28 cellular contexts compared by ENCODE assay signal in genomic region chr13:50280538-50280937, GRCh38.
"Had no signal": no experiment of that assay in that cellular context is flagged by ENCODE, and none has a peak within 500 bp of the region (broad histone marks: within the 10 kb centered on the region; RNA-seq: fewer than 3 reads in every experiment).

No MANE protein-coding gene starts in this region.

- H3K27me3 ChIP-seq: colonic mucosa, dorsolateral prefrontal cortex, esophagus muscularis mucosa, esophagus squamous epithelium, gastrocnemius medialis, gastroesophageal sphincter, heart left ventricle, heart right ventricle had no signal

- DNase-seq: colonic mucosa; cortex of kidney; dermis blood vessel endothelial cell; dorsolateral prefrontal cortex; effector CD4-positive, alpha-beta T cell; effector CD8-positive, alpha-beta T cell; effector memory CD4-positive, alpha-beta T cell; effector memory CD8-positive, alpha-beta T cell; endodermal cell; erythroblast; esophagus squamous epithelium; foreskin fibroblast; foreskin keratinocyte; foreskin melanocyte; gastrocnemius medialis; glutamatergic neuron; head of caudate nucleus; heart left ventricle; heart right ventricle had no signal

- H3K9me3 ChIP-seq: colonic mucosa, gastrocnemius medialis had no signal

- H3K36me3 ChIP-seq: colonic mucosa, esophagus muscularis mucosa, esophagus squamous epithelium, gastrocnemius medialis, gastroesophageal sphincter, heart left ventricle, heart right ventricle had no signal

- H3K4me3 ChIP-seq: colonic mucosa, coronary artery, dorsolateral prefrontal cortex, esophagus muscularis mucosa, esophagus squamous epithelium, gastrocnemius medialis, gastroesophageal sphincter, heart left ventricle, heart right ventricle had no signal

- ATAC-seq: effector memory CD8-positive, alpha-beta T cell; esophagus mucosa; foreskin keratinocyte; gastrocnemius medialis; gastroesophageal sphincter; heart left ventricle; heart right ventricle had no signal

- H3K27ac ChIP-seq: colonic mucosa, coronary artery, dorsolateral prefrontal cortex, epithelial cell of prostate, esophagus muscularis mucosa, esophagus squamous epithelium, foreskin keratinocyte, gastrocnemius medialis, gastroesophageal sphincter, heart left ventricle, heart right ventricle had no signal

- FAIRE-seq: colon, endometrium, endothelial cell of umbilical vein, frontal cortex had no signal

- H3K4me1 ChIP-seq: colonic mucosa, esophagus muscularis mucosa, foreskin keratinocyte, gastrocnemius medialis, gastroesophageal sphincter had no signal
